Comparison of ENCODE assay signal across 9 cellular contexts in genomic region chr6:97068211-97068610, GRCh38.
A peak's percentile ranks its signal among the peaks of the same experiment; 100 is the strongest.
DNase-seq lines count a peak whose midpoint lies in the region; TF ChIP-seq lines count a peak whose summit lies in the region.
"Had no signal": no experiment of that assay in that cellular context is flagged by ENCODE, and none has a peak within 500 bp of the region (broad histone marks: within the 10 kb centered on the region; RNA-seq: fewer than 3 reads in every experiment).

No MANE protein-coding gene starts in this region.

- H2AFZ ChIP-seq in mammary epithelial cell (ENCODE audit: low read depth, low read length): no peak overlapping the region

- no peak overlapping the region for H3K4me2 ChIP-seq in mammary epithelial cell (ENCODE audit: insufficient read depth, low read depth, low read length)

- H3K27ac Mint-ChIP-seq in progenitor cell of endocrine pancreas: no peak overlapping the region

- H3K9ac ChIP-seq in mammary epithelial cell (ENCODE audit: insufficient read depth, low read length): no peak overlapping the region

- intact Hi-C loops in mammary epithelial cell (cut with micrococcal nuclease): loop anchor here (1.0 to 10.0 kb wide), 4 partner anchors 117 to 1767 kb away; partner anchors contain the start of gene POU3F2

- no peaks in the 10 kb centered on the region for H3K9me3 ChIP-seq in mammary epithelial cell (replicated peaks; ENCODE audit: insufficient read depth, low read length)
- H3K9me3 ChIP-seq: pancreas had no signal

- no peaks in the 10 kb centered on the region for H3K27me3 Mint-ChIP-seq in progenitor cell of endocrine pancreas

- H3K4me1 ChIP-seq in mammary epithelial cell (ENCODE audit: insufficient read depth, low read length): no peaks in the 10 kb centered on the region
- H3K4me1 ChIP-seq: pancreas had no signal

- no peak overlapping the region for H3K4me3 Mint-ChIP-seq in progenitor cell of endocrine pancreas (ENCODE audit: low read depth)

- 100% methylated on average over 1 of the region's 1 CpG for WGBS in mammary epithelial cell (ENCODE audit: low coverage, missing lambda C conversion rate)

- H3K4me3 ChIP-seq in mammary epithelial cell (replicated peaks in 1 of 3; ENCODE audit: insufficient read depth in 1 of 3, low read depth in 2 of 3, low read length in 3 of 3): no peak overlapping the region
- H3K4me3 ChIP-seq: pancreas had no signal

- dilution Hi-C loops in mammary epithelial cell (cut with HindIII; ENCODE audit: low sequenced_read_pairs): no loop called here

- H3K36me3 Mint-ChIP-seq in progenitor cell of endocrine pancreas (ENCODE audit: insufficient read depth): no peaks in the 10 kb centered on the region

- peaks cover 3% of the 10 kb centered on the region for H4K20me1 ChIP-seq in mammary epithelial cell (ENCODE audit: insufficient read depth, low read length)

- no peaks in the 10 kb centered on the region for H3K79me2 ChIP-seq in mammary epithelial cell (ENCODE audit: insufficient read depth, low read length)

- TF ChIP-seq CTCF in mammary epithelial cell (conservative IDR thresholded peaks at IDR 0.05 in 1 of 2, IDR thresholded peaks at IDR 0.05 in 1 of 2; ENCODE audit: extremely low read depth in 1 of 2, insufficient read depth in 1 of 2, low read depth in 1 of 2, low read length in 2 of 2) (peak; percentile 41 to 58), progenitor cell of endocrine pancreas (IDR thresholded peaks at IDR 0.05; ENCODE audit: unreplicated experiment) (peak; percentile 74)

- CTCF ChIA-PET in mammary epithelial cell (lab: Charles Lee; ENCODE audit: low non-redundant PET): no interaction called here

- in situ Hi-C loops in mammary epithelial cell (cut with MboI; ENCODE audit: low sequenced_read_pairs in 2 of 2): loop anchor here in 1 of 2 donors (10.0 kb wide), 1 partner anchor 327 kb away; no protein-coding TSS in a partner anchor

- DNase-seq in NCI-H1105 treated with DMSO at 0.1 percent for 48 hours (lab: John Stamatoyannopoulos, UW) (peak; percentile 44), NCI-H1105 (lab: John Stamatoyannopoulos, UW) (no peak), NCI-H146 treated with DMSO at 0.1 percent for 48 hours (lab: John Stamatoyannopoulos, UW; ENCODE audit: unreplicated experiment) (peak; percentile 10), mammary epithelial cell (peak; percentile 3), progenitor cell of endocrine pancreas (ENCODE audit: low spot score, unreplicated experiment) (no peak), T-helper 9 cell (no peak), KG1 (lab: John Stamatoyannopoulos, UW) (no peak), middle frontal gyrus (ENCODE audit: extremely low spot score, low spot score) (no peak)
- DNase-seq: pancreas had no signal

- no peaks in the 10 kb centered on the region for H3K36me3 ChIP-seq in mammary epithelial cell (ENCODE audit: insufficient read depth, low read length)
- H3K36me3 ChIP-seq: pancreas had no signal

- H3K4me1 Mint-ChIP-seq in progenitor cell of endocrine pancreas (ENCODE audit: low read depth): no peaks in the 10 kb centered on the region

- no peak overlapping the region for H3K27ac ChIP-seq in mammary epithelial cell (ENCODE audit: insufficient read depth, low read depth, low read length)
- H3K27ac ChIP-seq: pancreas had no signal

- no peaks in the 10 kb centered on the region for H3K9me3 Mint-ChIP-seq in progenitor cell of endocrine pancreas (ENCODE audit: low read depth)

- H3K27me3 ChIP-seq in mammary epithelial cell (ENCODE audit: insufficient read depth, low read length): peaks cover 2% of the 10 kb centered on the region
- H3K27me3 ChIP-seq: pancreas had no signal

- no TSS peak for BruUV-seq in mammary epithelial cell (replicated peaks; lab: Mats Ljungman, UMichigan)

Comparison
In these comparisons a context has a peak if more than half of its experiments do, and no peak if none do; other contexts are left out.
1. DNase-seq: peak in NCI-H1105 treated with DMSO at 0.1 percent for 48 hours (single experiment), NCI-H146 treated with DMSO at 0.1 percent for 48 hours (single experiment) and mammary epithelial cell (single experiment); none in NCI-H1105 (single experiment), progenitor cell of endocrine pancreas (single experiment), T-helper 9 cell (single experiment), KG1 (single experiment) and middle frontal gyrus (single experiment).